ENCODE assay signal across 21 cellular contexts in the genomic region with DNA sequence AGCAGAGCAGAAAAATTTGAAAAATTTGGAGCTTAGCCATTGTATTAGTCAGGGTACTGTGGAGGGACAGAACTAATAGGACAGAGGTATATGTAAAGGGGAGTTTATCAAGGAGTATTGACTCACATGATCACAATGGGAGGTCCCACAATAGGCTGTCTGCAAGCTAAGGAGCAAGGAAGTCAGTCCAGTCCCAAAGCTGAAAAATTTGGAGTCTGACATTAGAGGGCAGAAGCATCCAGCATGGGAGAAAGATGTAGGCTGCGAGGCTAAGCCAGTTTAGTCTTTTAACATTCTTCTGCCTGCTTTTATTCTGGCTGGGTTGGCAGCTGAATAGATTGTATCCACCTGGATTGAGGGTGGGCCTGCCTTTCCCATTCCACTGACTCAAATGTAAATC.
DNase-seq lines count a peak whose midpoint lies in the region; ATAC-seq and TF ChIP-seq lines count a peak whose summit lies in the region.
"Had no signal": no experiment of that assay in that cellular context is flagged by ENCODE, and none has a peak within 500 bp of the region (broad histone marks: within the 10 kb centered on the region; RNA-seq: fewer than 3 reads in every experiment).

No MANE protein-coding gene starts in this region.

- ATAC-seq in Panc1, result no peak
- no peak for ATAC-seq in HG03571 (IDR thresholded peaks at IDR 0.05; ENCODE audit: unreplicated experiment)
- no peak for ATAC-seq in activated naive CD4-positive, alpha-beta T cell treated with anti-CD3 and anti-CD28 coated beads, Interleukin-2, amount 50 U/mL, for 72 hours

- H3K36me3 Mint-ChIP-seq in endodermal cell (ENCODE audit: low read depth), result no peaks in the 10 kb centered on the region
- no peaks in the 10 kb centered on the region for H3K36me3 Mint-ChIP-seq in activated naive CD4-positive, alpha-beta T cell treated with anti-CD3 and anti-CD28 coated beads, Interleukin-2, amount 10 ng/mL, durations not matched to agents 7 days and 5 days
- no peaks in the 10 kb centered on the region for H3K36me3 Mint-ChIP-seq in activated naive CD4-positive, alpha-beta T cell treated with anti-CD3 and anti-CD28 coated beads, Interleukin-2, amount 50 U/mL, for 72 hours
- H3K36me3 Mint-ChIP-seq: CD4-positive, CD25-positive, alpha-beta regulatory T cell had no signal

- CTCF ChIA-PET in Panc1 (lab: Charles Lee), result interaction anchor here (2.2 kb wide), 1 partner anchor 509 kb away, joined by 8 read pairs; no protein-coding TSS in a partner anchor
- CTCF ChIA-PET in activated naive CD4-positive, alpha-beta T cell treated with anti-CD3 and anti-CD28 coated beads, Interleukin-2, amount 10 ng/mL, durations not matched to agents 7 days and 5 days (lab: Charles Lee), result no interaction called here

- 0 out of 2 replicates have a peak, but pooled peaks have one; percentile 4 for TF ChIP-seq CTCF in 22Rv1 (IDR thresholded peaks at IDR 0.05)
- peak; percentile 37 for TF ChIP-seq CTCF in Panc1 (IDR thresholded peaks at IDR 0.05)
- peak; percentile 19 for TF ChIP-seq CTCF in endodermal cell (conservative IDR thresholded peaks at IDR 0.05)

- WGBS in endodermal cell (ENCODE audit: insufficient coverage in 1 of 2, insufficient read length in 1 of 2), 2 experiments, result 86% methylated on average over 1 of the region's 1 CpG; no CpG with 5 or more reads in 1 of the 2 experiments

- H3K27ac ChIP-seq in 22Rv1 (no peak overlapping the region), Panc1 (ENCODE audit: low read length) (no peak overlapping the region), endodermal cell (ENCODE audit: low read depth, low read length) (no peak overlapping the region)

- H3K9ac ChIP-seq in endodermal cell (ENCODE audit: extremely low read depth, low read length, poor library complexity, severe bottlenecking), result no peak overlapping the region
- H3K9ac ChIP-seq: SK-N-SH had no signal

- H3K4me3 Mint-ChIP-seq in endodermal cell, result no peak overlapping the region
- H3K4me3 Mint-ChIP-seq in activated naive CD4-positive, alpha-beta T cell treated with anti-CD3 and anti-CD28 coated beads, Interleukin-2, amount 10 ng/mL, durations not matched to agents 7 days and 5 days, result no peak overlapping the region
- H3K4me3 Mint-ChIP-seq: CD4-positive, CD25-positive, alpha-beta regulatory T cell had no signal

- H3K27ac Mint-ChIP-seq in endodermal cell, result no peak overlapping the region
- H3K27ac Mint-ChIP-seq in activated naive CD4-positive, alpha-beta T cell treated with anti-CD3 and anti-CD28 coated beads, Interleukin-2, amount 10 ng/mL, durations not matched to agents 7 days and 5 days, result no peak overlapping the region
- no peak overlapping the region for H3K27ac Mint-ChIP-seq in activated naive CD4-positive, alpha-beta T cell treated with anti-CD3 and anti-CD28 coated beads, Interleukin-2, amount 50 U/mL, for 72 hours

- no peaks in the 10 kb centered on the region for H3K4me1 ChIP-seq in Panc1 (ENCODE audit: control insufficient read depth, insufficient read depth, low read length)
- no peaks in the 10 kb centered on the region for H3K4me1 ChIP-seq in endodermal cell (ENCODE audit: control insufficient read depth, insufficient read depth, low read length)

- POLR2A ChIA-PET in Panc1 (lab: Charles Lee), result no interaction called here

- H3K4me1 Mint-ChIP-seq in endodermal cell, result peaks cover 19% of the 10 kb centered on the region
- H3K4me1 Mint-ChIP-seq in activated naive CD4-positive, alpha-beta T cell treated with anti-CD3 and anti-CD28 coated beads, Interleukin-2, amount 10 ng/mL, durations not matched to agents 7 days and 5 days, result no peaks in the 10 kb centered on the region
- H3K4me1 Mint-ChIP-seq: CD4-positive, CD25-positive, alpha-beta regulatory T cell had no signal

- H3K4me3 ChIP-seq in Panc1 (ENCODE audit: low read depth in 2 of 2, low read length in 2 of 2) (no peak overlapping the region), endodermal cell (ENCODE audit: low read length) (no peak overlapping the region)
- H3K4me3 ChIP-seq: MG63 had no signal

- DNase-seq in G401 (ENCODE audit: low spot score) (peak; percentile 41), Panc1 (ENCODE audit: low read depth, low spot score) (no peak), endodermal cell (no peak), amniotic stem cell (lab: John Stamatoyannopoulos, UW) (no peak)
- DNase-seq in activated naive CD4-positive, alpha-beta T cell treated with anti-CD3 and anti-CD28 coated beads, Interleukin-2, amount 10 ng/mL, durations not matched to agents 7 days and 5 days, result no peak
- no peak for DNase-seq in activated naive CD4-positive, alpha-beta T cell treated with anti-CD3 and anti-CD28 coated beads, Interleukin-2, amount 50 U/mL, for 72 hours (ENCODE audit: low spot score in 2 of 2)
- DNase-seq: CD4-positive, CD25-positive, alpha-beta regulatory T cell; GOT3; HCEC 1CT; Karpas-422; MG63; NCI-H1417; NCI-H1930; NCI-H2227 treated with DMSO at 0.1 percent for 48 hours; NCI-H510A; NCI-H82; RPMI8226; SHP77; SK-N-SH had no signal

- H3K36me3 ChIP-seq in Panc1 (ENCODE audit: control insufficient read depth, insufficient read depth, low read length) (no peaks in the 10 kb centered on the region), endodermal cell (ENCODE audit: control insufficient read depth, insufficient read depth, low read length) (no peaks in the 10 kb centered on the region)
- H3K36me3 ChIP-seq: MG63 had no signal

- H3K9me3 Mint-ChIP-seq in endodermal cell, result no peaks in the 10 kb centered on the region
- no peaks in the 10 kb centered on the region for H3K9me3 Mint-ChIP-seq in activated naive CD4-positive, alpha-beta T cell treated with anti-CD3 and anti-CD28 coated beads, Interleukin-2, amount 10 ng/mL, durations not matched to agents 7 days and 5 days
- H3K9me3 Mint-ChIP-seq in activated naive CD4-positive, alpha-beta T cell treated with anti-CD3 and anti-CD28 coated beads, Interleukin-2, amount 50 U/mL, for 72 hours, result no peaks in the 10 kb centered on the region

- H3K9me3 ChIP-seq in Panc1 (ENCODE audit: control insufficient read depth, insufficient read depth, low read depth, low read length) (no peaks in the 10 kb centered on the region), endodermal cell (ENCODE audit: control insufficient read depth, low read length) (no peaks in the 10 kb centered on the region)
- H3K9me3 ChIP-seq: MG63, SK-N-SH had no signal

- no peaks in the 10 kb centered on the region for H3K27me3 Mint-ChIP-seq in endodermal cell (ENCODE audit: insufficient read depth)
- H3K27me3 Mint-ChIP-seq in activated naive CD4-positive, alpha-beta T cell treated with anti-CD3 and anti-CD28 coated beads, Interleukin-2, amount 10 ng/mL, durations not matched to agents 7 days and 5 days, result no peaks in the 10 kb centered on the region
- H3K27me3 Mint-ChIP-seq: CD4-positive, CD25-positive, alpha-beta regulatory T cell had no signal

- no TSS peak for BruUV-seq in Panc1 (replicated peaks; lab: Mats Ljungman, UMichigan)

- intact Hi-C loops in Panc1 (cut with micrococcal nuclease; ENCODE audit: unreplicated experiment), result no loop called here

- in situ Hi-C loops in G401 (cut with HindIII; ENCODE audit: low sequenced_read_pairs), result no loop called here
- in situ Hi-C loops in Panc1 (cut with HindIII; ENCODE audit: low pct_unique_long_range_greater_than_20kb, low sequenced_read_pairs), result no loop called here

- H3K27me3 ChIP-seq in Panc1 (ENCODE audit: control insufficient read depth, insufficient read depth, low read length) (no peaks in the 10 kb centered on the region), endodermal cell (ENCODE audit: control insufficient read depth, insufficient read depth, low read length, poor library complexity, severe bottlenecking) (no peaks in the 10 kb centered on the region)
- H3K27me3 ChIP-seq: MG63 had no signal
